ENCODE assay signal across 21 cellular contexts in the genomic region with DNA sequence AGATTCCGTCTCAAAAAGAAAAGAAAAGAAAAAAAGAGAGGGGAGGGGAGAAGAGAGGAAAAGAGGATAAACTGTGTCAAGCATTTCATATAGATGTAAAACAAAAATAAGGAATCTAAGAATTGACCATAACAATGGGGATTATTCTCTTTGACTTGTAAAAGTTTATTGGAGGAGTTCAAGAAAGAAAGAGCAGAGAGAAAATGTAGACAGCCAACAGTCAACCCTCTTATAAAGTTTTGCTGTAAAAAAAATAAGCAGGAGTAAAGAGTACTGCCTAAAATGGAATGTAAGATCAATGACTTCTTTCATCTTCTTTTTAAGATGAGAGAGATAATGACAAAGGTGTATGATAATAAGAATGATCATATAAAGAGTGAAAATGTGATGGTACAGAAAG.
"Had no signal": no experiment of that assay in that cellular context is flagged by ENCODE, and none has a peak within 500 bp of the region (broad histone marks: within the 10 kb centered on the region; RNA-seq: fewer than 3 reads in every experiment).

No MANE protein-coding gene starts in this region.

- ATAC-seq: HepG2, SK-N-SH treated with all-trans-retinoic acid at 6 μM for 48 hours had no signal

- DNase-seq: IMR-90, Karpas-422, KG1, MG63, NCI-H1092 treated with DMSO at 0.1 percent for 48 hours, NCI-H1436, NCI-H187, NCI-H2029, NCI-H2081 treated with DMSO at 0.1 percent for 48 hours, NCI-H2171, NCI-H226, NCI-H446, NCI-H510A, NCI-H524 treated with DMSO at 0.1 percent for 48 hours, NCI-H69, NCI-H774, RPMI8226, SHP77, SJCRH30 had no signal
